ENCODE assay signal across 11 cellular contexts in genomic region chr19:51136891-51137551, GRCh38. TPM values are rescaled to one million over a fixed set of nuclear protein-coding genes. Genes with fewer than 3 reads are reported as not detected.
A peak's percentile ranks its signal among the peaks of the same experiment; 100 is the strongest.
DNase-seq lines count a peak whose midpoint lies in the region; ATAC-seq lines count a peak whose summit lies in the region.
"Had no signal": no experiment of that assay in that cellular context is flagged by ENCODE, and none has a peak within 500 bp of the region (broad histone marks: within the 10 kb centered on the region; RNA-seq: fewer than 3 reads in every experiment).

No MANE protein-coding gene starts in this region.

- H3K27me3 ChIP-seq in naive thymus-derived CD4-positive, alpha-beta T cell (ENCODE audit: control insufficient read depth in 2 of 2, insufficient read depth in 2 of 2, low read length in 2 of 2): no peaks in the 10 kb centered on the region

- peaks cover 18 to 24% of the 10 kb centered on the region in 2 donors for H3K4me1 ChIP-seq in naive thymus-derived CD4-positive, alpha-beta T cell (ENCODE audit: control insufficient read depth in 2 of 2, insufficient read depth in 2 of 2, low read length in 2 of 2)

- H3K9me3 ChIP-seq in naive thymus-derived CD4-positive, alpha-beta T cell (ENCODE audit: control insufficient read depth in 2 of 3, low read length in 3 of 3): no peaks in the 10 kb centered on the region

- peak overlapping the region; percentile 98 for H3K27ac Mint-ChIP-seq in dendritic cell treated with granulocyte-macrophage colony-stimulating factor and Interleukin-4, amounts not matched to agents 40 ng/mL and 50 ng/mL, for 4 days
- peak overlapping the region in 7 of 9 donors; percentile 19 to 91 (median 71) for H3K27ac Mint-ChIP-seq in naive thymus-derived CD4-positive, alpha-beta T cell
- H3K27ac Mint-ChIP-seq: activated CD4-positive, alpha-beta T cell treated with anti-CD3 and anti-CD28 coated beads, Interleukin-2, amount 10 ng/mL, durations not matched to agents 24 days and 14 days had no signal

- no peak overlapping the region for H3K27ac ChIP-seq in naive thymus-derived CD4-positive, alpha-beta T cell (ENCODE audit: low read depth, low read length)

- intact Hi-C loops in dendritic cell treated with granulocyte-macrophage colony-stimulating factor and Interleukin-4, amounts not matched to agents 40 ng/mL and 50 ng/mL, for 4 days (cut with micrococcal nuclease): loop anchor here (2.0 kb wide), 2 partner anchors 14 to 28 kb away; partner anchors contain the start of gene CTU1
- intact Hi-C loops in naive thymus-derived CD4-positive, alpha-beta T cell (cut with micrococcal nuclease): no loop called here

- H3K4me3 Mint-ChIP-seq in dendritic cell treated with granulocyte-macrophage colony-stimulating factor and Interleukin-4, amounts not matched to agents 40 ng/mL and 50 ng/mL, for 4 days: peak overlapping the region; percentile 81
- peak overlapping the region in 8 of 10 donors; percentile 32 to 76 (median 39) for H3K4me3 Mint-ChIP-seq in naive thymus-derived CD4-positive, alpha-beta T cell
- H3K4me3 Mint-ChIP-seq: activated CD4-positive, alpha-beta T cell treated with anti-CD3 and anti-CD28 coated beads, Interleukin-2, amount 10 ng/mL, durations not matched to agents 24 days and 14 days had no signal

- no peaks in the 10 kb centered on the region for H3K27me3 Mint-ChIP-seq in dendritic cell treated with granulocyte-macrophage colony-stimulating factor and Interleukin-4, amounts not matched to agents 40 ng/mL and 50 ng/mL, for 4 days
- peaks cover 0 to 18% (median 3%) of the 10 kb centered on the region in 5 donors for H3K27me3 Mint-ChIP-seq in naive thymus-derived CD4-positive, alpha-beta T cell

- no peaks in the 10 kb centered on the region for H3K36me3 ChIP-seq in naive thymus-derived CD4-positive, alpha-beta T cell (ENCODE audit: control insufficient read depth in 2 of 3, insufficient read depth in 3 of 3, low read length in 3 of 3)

- peaks cover 42% of the 10 kb centered on the region for H3K36me3 Mint-ChIP-seq in dendritic cell treated with granulocyte-macrophage colony-stimulating factor and Interleukin-4, amounts not matched to agents 40 ng/mL and 50 ng/mL, for 4 days (ENCODE audit: low read depth)
- H3K36me3 Mint-ChIP-seq in naive thymus-derived CD4-positive, alpha-beta T cell: peaks cover 0 to 3% (median 0%) of the 10 kb centered on the region in 5 donors

- POLR2A ChIA-PET in naive thymus-derived CD4-positive, alpha-beta T cell (lab: Charles Lee): interaction anchor here (0.6 kb wide), 1 partner anchor 40 kb away, joined by 3 read pairs; no protein-coding TSS in a partner anchor

- H3K9me3 Mint-ChIP-seq in dendritic cell treated with granulocyte-macrophage colony-stimulating factor and Interleukin-4, amounts not matched to agents 40 ng/mL and 50 ng/mL, for 4 days: no peaks in the 10 kb centered on the region
- peaks cover 0 to 7% (median 2%) of the 10 kb centered on the region in 11 donors for H3K9me3 Mint-ChIP-seq in naive thymus-derived CD4-positive, alpha-beta T cell

- DNase-seq in Ammon's horn (ENCODE audit: low spot score): peak; percentile 51
- DNase-seq in Kasumi-1 (lab: John Stamatoyannopoulos, UW): peak; percentile 90 to 91
- no peak for DNase-seq in naive thymus-derived CD4-positive, alpha-beta T cell
- no peak for DNase-seq in DMS153 treated with DMSO at 0.1 percent for 48 hours (lab: John Stamatoyannopoulos, UW; ENCODE audit: unreplicated experiment)
- DNase-seq in KG1 (lab: John Stamatoyannopoulos, UW): no peak
- no peak for DNase-seq in stimulated activated CD4-positive, alpha-beta T cell treated with anti-CD3 and anti-CD28 coated beads, Interleukin-4, amount 100 ng/mL, for 24 hours
- DNase-seq: activated CD4-positive, alpha-beta T cell treated with anti-CD3 and anti-CD28 coated beads, Interleukin-2, amount 10 ng/mL, durations not matched to agents 24 days and 14 days; CD4-positive, CD25-positive, alpha-beta regulatory T cell; NCI-H1436 had no signal

- H3K4me3 ChIP-seq in naive thymus-derived CD4-positive, alpha-beta T cell (ENCODE audit: low read length): no peak overlapping the region

- H3K4me1 Mint-ChIP-seq in dendritic cell treated with granulocyte-macrophage colony-stimulating factor and Interleukin-4, amounts not matched to agents 40 ng/mL and 50 ng/mL, for 4 days (ENCODE audit: low read depth): peaks cover 90% of the 10 kb centered on the region
- H3K4me1 Mint-ChIP-seq in naive thymus-derived CD4-positive, alpha-beta T cell: peaks cover 12 to 58% (median 48%) of the 10 kb centered on the region in 7 donors

- peak; percentile 65 for ATAC-seq in naive thymus-derived CD4-positive, alpha-beta T cell
- ATAC-seq in GM19324 (IDR thresholded peaks at IDR 0.05; ENCODE audit: low FRiP score, unreplicated experiment): no peak

- CTCF ChIA-PET in naive thymus-derived CD4-positive, alpha-beta T cell (lab: Charles Lee): interaction anchor here (0.8 kb wide), 1 partner anchor 10 kb away, joined by 3 read pairs; no protein-coding TSS in a partner anchor

RNA-seq across cellular contexts. Expression of gene SIGLEC7, which starts 5.1 kb away (rescaled TPM):
- total RNA-seq in naive thymus-derived CD4-positive, alpha-beta T cell: 10 to 100 TPM in 1 of 5 experiments, under 1 TPM in 3, not detected in 1; 0.67 to 10.3 (median 0.83) TPM
- polyA plus RNA-seq in naive thymus-derived CD4-positive, alpha-beta T cell: under 1 TPM in 1 of 2 donors, not detected in 1; 0.25 TPM
- total RNA-seq: activated CD4-positive, alpha-beta T cell treated with anti-CD3 and anti-CD28 coated beads, Interleukin-2, amount 10 ng/mL, durations not matched to agents 24 days and 14 days; CD4-positive, CD25-positive, alpha-beta regulatory T cell had no signal
- polyA plus RNA-seq: CD4-positive, CD25-positive, alpha-beta regulatory T cell had no signal

RNA-seq across cellular contexts. Expression of gene SIGLEC9, which starts 12.3 kb away (rescaled TPM):
- 10 to 100 TPM in 1 of 5 experiments, 1 to 10 TPM in 3, under 1 TPM in 1; 0.34 to 26.8 (median 2.2) TPM for total RNA-seq in naive thymus-derived CD4-positive, alpha-beta T cell
- under 1 TPM; 0.46 to 0.69 TPM for polyA plus RNA-seq in naive thymus-derived CD4-positive, alpha-beta T cell

RNA-seq across cellular contexts. Expression of gene CTU1, which starts 28.8 kb away (rescaled TPM):
- 10 to 100 TPM in 3 of 5 experiments, 1 to 10 TPM in 2; 3.3 to 11.8 (median 10.5) TPM for total RNA-seq in naive thymus-derived CD4-positive, alpha-beta T cell
- 1 to 10 TPM; 3.0 to 6.3 TPM for polyA plus RNA-seq in naive thymus-derived CD4-positive, alpha-beta T cell

RNA-seq across cellular contexts. Expression of gene KLK14, which starts 54.3 kb away (rescaled TPM):
- under 1 TPM; 0.34 to 0.92 (median 0.66) TPM for total RNA-seq in naive thymus-derived CD4-positive, alpha-beta T cell
- not detected for polyA plus RNA-seq in naive thymus-derived CD4-positive, alpha-beta T cell
- polyA plus RNA-seq: CD4-positive, CD25-positive, alpha-beta regulatory T cell had no signal

Comparison
In these comparisons a context has a peak if more than half of its experiments do, and no peak if none do; other contexts are left out.
1. DNase-seq: peak in Ammon's horn (single experiment) and Kasumi-1 (2 of 2); none in naive thymus-derived CD4-positive, alpha-beta T cell (0 of 9), DMS153 treated with DMSO at 0.1 percent for 48 hours (single experiment), KG1 (single experiment) and stimulated activated CD4-positive, alpha-beta T cell treated with anti-CD3 and anti-CD28 coated beads, Interleukin-4, amount 100 ng/mL, for 24 hours (single experiment).